Comparison of ENCODE assay signal across 8 cellular contexts in the genomic region with DNA sequence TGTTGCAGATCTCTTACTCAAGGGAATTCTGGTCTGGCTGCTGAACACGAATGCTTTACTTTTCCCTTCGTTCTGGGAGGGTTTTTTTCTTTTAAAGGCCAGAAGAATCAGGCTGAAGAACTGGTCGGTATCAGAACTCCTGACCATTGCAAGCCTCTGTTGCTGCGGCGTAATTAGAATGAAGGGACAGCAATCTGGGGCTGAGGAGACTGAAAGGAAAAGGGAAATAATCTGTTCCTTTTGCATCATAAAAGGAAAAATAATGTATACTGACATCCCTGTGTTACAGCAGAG. TPM values are rescaled to one million over a fixed set of nuclear protein-coding genes. Genes with fewer than 3 reads are reported as not detected.
DNase-seq lines count a peak whose midpoint lies in the region; ATAC-seq and TF ChIP-seq lines count a peak whose summit lies in the region.

No MANE protein-coding gene starts in this region.

- H3K9me3 ChIP-seq in adrenal gland (replicated peaks in 1 of 3), result no peaks in the 10 kb centered on the region

- ATAC-seq in activated CD4-positive, alpha-beta T cell treated with anti-CD3 and anti-CD28 coated beads for 36 hours, result no peak

- TF ChIP-seq CTCF in adrenal gland (IDR thresholded peaks at IDR 0.05) (no peak), kidney epithelial cell (IDR thresholded peaks at IDR 0.05; ENCODE audit: insufficient read depth, low read length, poor library complexity, severe bottlenecking) (no peak)

- no peak for DNase-seq in activated CD4-positive, alpha-beta T cell treated with anti-CD3 and anti-CD28 coated beads for 36 hours
- DNase-seq in activated CD4-positive, alpha-beta T cell treated with anti-CD3 and anti-CD28 coated beads, Interleukin-2, amount 50 U/mL, for 48 hours, result no peak
- DNase-seq in adrenal gland, result no peak
- DNase-seq in kidney epithelial cell (ENCODE audit: low read depth), result no peak
- DNase-seq in islet precursor cell, result no peak
- no peak for DNase-seq in SIG-M5 treated with dmso at 0.1 percent for 504 hours (lab: John Stamatoyannopoulos, UW; ENCODE audit: unreplicated experiment)
- no peak for DNase-seq in D341Med (ENCODE audit: low spot score)

- peak overlapping the region; percentile 81 for H3K4me3 Mint-ChIP-seq in activated CD4-positive, alpha-beta T cell treated with anti-CD3 and anti-CD28 coated beads for 36 hours

- intact Hi-C loops in activated CD4-positive, alpha-beta T cell treated with anti-CD3 and anti-CD28 coated beads for 36 hours (cut with DNase I, micrococcal nuclease), result loop anchor here (2.0 to 5.0 kb wide), 6 partner anchors 44 to 1768 kb away; partner anchors contain the start of gene ARHGEF12 (in 1 of the 2)
- intact Hi-C loops in adrenal gland (cut with DNase I), result no loop called here

- POLR2A ChIA-PET in activated CD4-positive, alpha-beta T cell treated with anti-CD3 and anti-CD28 coated beads for 36 hours (lab: Charles Lee), result no interaction called here

- H3K27ac ChIP-seq in adrenal gland (peak overlapping the region; percentile 37 to 96 (median 90)), temporal lobe (ENCODE audit: low read depth, low read length) (peak overlapping the region; percentile 72)

- H3K4me1 Mint-ChIP-seq in activated CD4-positive, alpha-beta T cell treated with anti-CD3 and anti-CD28 coated beads for 36 hours, result peaks cover 38% of the 10 kb centered on the region

- peaks cover 6% of the 10 kb centered on the region for H3K36me3 Mint-ChIP-seq in activated CD4-positive, alpha-beta T cell treated with anti-CD3 and anti-CD28 coated beads for 36 hours (ENCODE audit: low read depth)

- peaks cover 5 to 11% of the 10 kb centered on the region in 2 donors for H3K4me1 ChIP-seq in adrenal gland (replicated peaks in 1 of 2)

- no peaks in the 10 kb centered on the region for H3K36me3 ChIP-seq in adrenal gland (replicated peaks in 1 of 2)
- H3K36me3 ChIP-seq in kidney epithelial cell (ENCODE audit: control insufficient read depth, insufficient read depth, low read length), result no peaks in the 10 kb centered on the region

- no peaks in the 10 kb centered on the region for H3K27me3 Mint-ChIP-seq in activated CD4-positive, alpha-beta T cell treated with anti-CD3 and anti-CD28 coated beads for 36 hours

- peak overlapping the region; percentile 91 for H3K27ac Mint-ChIP-seq in activated CD4-positive, alpha-beta T cell treated with anti-CD3 and anti-CD28 coated beads for 36 hours

- CTCF ChIA-PET in activated CD4-positive, alpha-beta T cell treated with anti-CD3 and anti-CD28 coated beads for 36 hours (lab: Charles Lee), result interaction anchor here (0.7 to 0.9 kb wide), 2 partner anchors 47 to 362 kb away, joined by 3 to 4 read pairs; no protein-coding TSS in a partner anchor

- TF ChIP-seq POLR2A in adrenal gland (IDR thresholded peaks at IDR 0.05), result no peak

- no peaks in the 10 kb centered on the region for H3K27me3 ChIP-seq in adrenal gland
- no peaks in the 10 kb centered on the region for H3K27me3 ChIP-seq in kidney epithelial cell (ENCODE audit: control insufficient read depth, insufficient read depth, low read length)

- H3K4me3 ChIP-seq in adrenal gland, result peak overlapping the region; percentile 2 to 88 (median 84)
- peak overlapping the region; percentile 97 for H3K4me3 ChIP-seq in kidney epithelial cell (ENCODE audit: low read depth, low read length)

- H3K9me3 Mint-ChIP-seq in activated CD4-positive, alpha-beta T cell treated with anti-CD3 and anti-CD28 coated beads for 36 hours (ENCODE audit: low read depth), result no peaks in the 10 kb centered on the region

- 0 to 2% (median 2%) methylated on average over 5 of the region's 5 CpGs for WGBS in adrenal gland, 4 donors

RNA-seq across cellular contexts. Expression of gene SC5D, which starts 0.7 kb away (rescaled TPM):
- 10 to 100 TPM; 22.3 to 29.9 TPM for total RNA-seq in activated CD4-positive, alpha-beta T cell treated with anti-CD3 and anti-CD28 coated beads for 36 hours
- total RNA-seq in adrenal gland, result 100 to 1,000 TPM in 1 of 8 donors, 10 to 100 TPM in 7; 27.2 to 121 (median 42.6) TPM
- 100 to 1,000 TPM in 1 of 3 donors, 10 to 100 TPM in 2; 18.3 to 317 (median 21.0) TPM for polyA plus RNA-seq in adrenal gland
- 34.5 and 39.7 TPM in 2 replicates for total RNA-seq in kidney epithelial cell
- total RNA-seq in temporal lobe, result 131 TPM

Comparison
In these comparisons a context has a peak if more than half of its experiments do, and no peak if none do; other contexts are left out.
1. intact Hi-C loops: an anchor here in activated CD4-positive, alpha-beta T cell treated with anti-CD3 and anti-CD28 coated beads for 36 hours (2.0 to 5.0 kb wide); none called in adrenal gland.